Comparison of ENCODE assay signal across 1 cellular context in the genomic region with DNA sequence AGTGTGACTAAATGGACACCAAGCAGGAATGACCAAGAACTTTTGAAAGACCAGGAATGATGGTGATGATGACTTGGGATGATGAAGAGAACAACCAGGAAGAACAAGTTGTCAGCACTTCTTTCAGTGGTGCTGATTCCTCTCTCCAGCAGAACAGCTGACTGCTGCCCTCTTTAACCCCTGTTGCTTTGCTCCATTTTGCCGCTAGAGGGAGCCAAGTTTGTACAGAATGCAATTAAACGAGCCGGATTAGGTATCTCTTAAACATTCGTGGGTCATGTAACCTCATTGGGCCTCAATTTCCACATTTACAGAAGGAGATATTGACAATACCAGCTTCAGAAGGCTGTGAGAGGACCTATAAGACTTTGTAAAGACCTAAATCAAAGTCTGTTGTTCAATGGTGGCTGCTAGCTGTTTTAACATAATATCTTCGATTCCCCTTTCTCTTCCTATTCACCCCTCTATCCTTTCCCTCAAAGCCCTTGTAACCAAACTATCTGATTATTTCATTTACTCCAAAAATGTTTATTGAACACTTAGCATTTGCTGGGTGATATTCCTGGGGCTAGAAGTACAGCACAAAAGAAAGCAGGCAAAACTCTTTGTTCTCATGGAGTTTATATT.
TF ChIP-seq lines count a peak whose summit lies in the region.

No MANE protein-coding gene starts in this region.

TF ChIP-seq in endothelial cell of umbilical vein, 7 proteins besides CTCF, POLR2A, EP300 and RAD21:
- TF ChIP-seq EZH2 (IDR thresholded peaks at IDR 0.05; ENCODE audit: borderline replicate concordance, low read depth, low read length, severe bottlenecking) = no peak
